Comparison of ENCODE assay signal across 1 cellular context in the genomic region with DNA sequence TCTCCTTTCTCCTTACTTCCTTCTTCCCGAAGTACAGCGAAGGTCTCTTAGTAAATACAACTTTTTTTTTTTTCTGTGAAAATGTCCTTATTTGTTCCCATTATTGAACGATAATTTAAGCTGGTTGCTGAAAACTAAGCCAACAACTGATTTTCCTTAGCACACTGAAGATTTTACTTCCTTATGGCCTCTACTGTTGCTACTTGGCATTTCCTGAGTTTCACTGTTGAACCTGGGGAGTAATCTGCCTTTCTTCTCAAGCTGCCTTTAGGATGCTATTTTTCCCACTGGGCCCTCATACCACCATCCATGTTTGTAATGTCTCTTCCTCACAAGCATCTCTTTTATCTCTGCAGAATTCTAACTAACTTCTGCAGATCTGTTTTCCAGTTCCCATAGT.
TF ChIP-seq lines count a peak whose summit lies in the region.

No MANE protein-coding gene starts in this region.

TF ChIP-seq in HepG2, 621 proteins besides CTCF, POLR2A, EP300 and RAD21:
- TF ChIP-seq SMC3 (IDR thresholded peaks at IDR 0.05; ENCODE audit: low read length) = no peak
- TF ChIP-seq PAX8 (CRISPR knock-in tag; IDR thresholded peaks at IDR 0.05; ENCODE audit: borderline replicate concordance) = no peak
- TF ChIP-seq YY1 (IDR thresholded peaks at IDR 0.05; ENCODE audit: insufficient read depth, insufficient replicate concordance, low read depth, low read length) = no peak
- TF ChIP-seq, protein P1, sequence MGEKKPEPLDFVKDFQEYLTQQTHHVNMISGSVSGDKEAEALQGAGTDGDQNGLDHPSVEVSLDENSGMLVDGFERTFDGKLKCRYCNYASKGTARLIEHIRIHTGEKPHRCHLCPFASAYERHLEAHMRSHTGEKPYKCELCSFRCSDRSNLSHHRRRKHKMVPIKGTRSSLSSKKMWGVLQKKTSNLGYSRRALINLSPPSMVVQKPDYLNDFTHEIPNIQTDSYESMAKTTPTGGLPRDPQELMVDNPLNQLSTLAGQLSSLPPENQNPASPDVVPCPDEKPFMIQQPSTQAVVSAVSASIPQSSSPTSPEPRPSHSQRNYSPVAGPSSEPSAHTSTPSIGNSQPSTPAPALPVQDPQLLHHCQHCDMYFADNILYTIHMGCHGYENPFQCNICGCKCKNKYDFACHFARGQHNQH (CRISPR knock-in tag; IDR thresholded peaks at IDR 0.05) = no peak
